1 cellular context compared by ENCODE assay signal in the genomic region with DNA sequence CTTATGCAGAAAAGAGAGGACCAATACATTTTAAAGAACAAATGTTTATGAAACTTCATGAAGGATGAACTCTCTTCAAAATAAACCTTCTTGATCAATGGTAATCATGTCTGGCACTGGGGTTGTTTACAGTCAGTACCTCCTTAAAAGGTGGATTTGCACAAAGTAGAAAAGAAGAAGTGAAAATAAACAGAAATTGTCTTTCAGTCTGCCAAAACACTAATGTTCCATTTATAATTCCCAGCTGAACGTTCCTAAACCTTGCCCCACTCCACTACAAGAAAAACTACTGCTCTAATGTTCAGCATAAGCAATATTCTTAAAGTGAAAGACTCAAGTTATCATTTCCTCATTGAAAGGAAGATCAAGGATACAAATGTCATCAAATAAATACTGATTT.
TF ChIP-seq lines count a peak whose summit lies in the region.

No MANE protein-coding gene starts in this region.

TF ChIP-seq in HCT116, 20 proteins besides CTCF, POLR2A, EP300 and RAD21 (continued from another document):
- TF ChIP-seq, protein P1, sequence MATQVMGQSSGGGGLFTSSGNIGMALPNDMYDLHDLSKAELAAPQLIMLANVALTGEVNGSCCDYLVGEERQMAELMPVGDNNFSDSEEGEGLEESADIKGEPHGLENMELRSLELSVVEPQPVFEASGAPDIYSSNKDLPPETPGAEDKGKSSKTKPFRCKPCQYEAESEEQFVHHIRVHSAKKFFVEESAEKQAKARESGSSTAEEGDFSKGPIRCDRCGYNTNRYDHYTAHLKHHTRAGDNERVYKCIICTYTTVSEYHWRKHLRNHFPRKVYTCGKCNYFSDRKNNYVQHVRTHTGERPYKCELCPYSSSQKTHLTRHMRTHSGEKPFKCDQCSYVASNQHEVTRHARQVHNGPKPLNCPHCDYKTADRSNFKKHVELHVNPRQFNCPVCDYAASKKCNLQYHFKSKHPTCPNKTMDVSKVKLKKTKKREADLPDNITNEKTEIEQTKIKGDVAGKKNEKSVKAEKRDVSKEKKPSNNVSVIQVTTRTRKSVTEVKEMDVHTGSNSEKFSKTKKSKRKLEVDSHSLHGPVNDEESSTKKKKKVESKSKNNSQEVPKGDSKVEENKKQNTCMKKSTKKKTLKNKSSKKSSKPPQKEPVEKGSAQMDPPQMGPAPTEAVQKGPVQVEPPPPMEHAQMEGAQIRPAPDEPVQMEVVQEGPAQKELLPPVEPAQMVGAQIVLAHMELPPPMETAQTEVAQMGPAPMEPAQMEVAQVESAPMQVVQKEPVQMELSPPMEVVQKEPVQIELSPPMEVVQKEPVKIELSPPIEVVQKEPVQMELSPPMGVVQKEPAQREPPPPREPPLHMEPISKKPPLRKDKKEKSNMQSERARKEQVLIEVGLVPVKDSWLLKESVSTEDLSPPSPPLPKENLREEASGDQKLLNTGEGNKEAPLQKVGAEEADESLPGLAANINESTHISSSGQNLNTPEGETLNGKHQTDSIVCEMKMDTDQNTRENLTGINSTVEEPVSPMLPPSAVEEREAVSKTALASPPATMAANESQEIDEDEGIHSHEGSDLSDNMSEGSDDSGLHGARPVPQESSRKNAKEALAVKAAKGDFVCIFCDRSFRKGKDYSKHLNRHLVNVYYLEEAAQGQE (IDR thresholded peaks at IDR 0.05; ENCODE audit: low read depth), result no peak
- TF ChIP-seq FOSL1 (IDR thresholded peaks at IDR 0.05; ENCODE audit: low read depth) (no peak), TCF7L2 (IDR thresholded peaks at IDR 0.05; ENCODE audit: borderline replicate concordance, extremely low read depth, insufficient read depth, insufficient read length) (no peak), SIN3A (IDR thresholded peaks at IDR 0.05; ENCODE audit: low read depth) (no peak), EZH2 (IDR thresholded peaks at IDR 0.05) (no peak)
- TF ChIP-seq, protein P2, sequence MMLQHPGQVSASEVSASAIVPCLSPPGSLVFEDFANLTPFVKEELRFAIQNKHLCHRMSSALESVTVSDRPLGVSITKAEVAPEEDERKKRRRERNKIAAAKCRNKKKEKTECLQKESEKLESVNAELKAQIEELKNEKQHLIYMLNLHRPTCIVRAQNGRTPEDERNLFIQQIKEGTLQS (IDR thresholded peaks at IDR 0.05), result no peak
